In the genomic region with DNA sequence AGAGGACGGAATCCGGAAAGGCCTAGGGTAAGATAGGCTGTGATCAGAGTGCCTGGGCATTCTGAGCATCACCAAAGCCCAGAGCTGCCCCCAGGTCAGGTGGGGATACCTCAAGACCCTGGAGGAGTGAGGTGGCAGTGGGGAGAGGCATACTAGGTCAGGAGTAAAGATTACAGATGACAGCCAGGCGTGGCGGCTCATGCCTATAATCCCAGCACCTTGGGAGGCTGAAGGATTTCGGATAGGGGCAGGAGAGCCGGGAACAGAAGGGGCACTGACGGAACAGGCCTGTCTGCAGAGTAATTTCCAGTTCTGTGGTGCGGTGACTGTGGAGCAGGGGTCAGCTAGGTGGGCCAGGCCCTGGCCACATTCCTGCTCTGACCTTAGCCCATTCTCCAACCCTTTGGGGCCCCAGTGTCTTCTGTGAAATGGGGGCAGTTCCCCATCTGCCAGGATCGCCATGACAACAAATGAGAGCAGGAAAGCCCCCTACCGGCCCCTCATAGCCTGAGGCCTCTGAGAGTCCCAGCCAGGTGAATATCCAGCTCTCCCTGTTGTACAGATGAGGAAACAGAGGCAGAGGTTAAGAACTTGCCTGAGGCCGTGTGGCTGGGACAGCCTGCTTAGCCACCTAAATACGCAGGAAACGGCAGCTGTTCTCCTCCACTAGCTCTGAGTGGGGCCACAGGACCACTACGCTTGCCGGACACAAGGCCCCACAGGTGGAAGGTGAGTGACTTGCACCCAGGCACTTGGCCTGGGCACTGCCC, we compare ENCODE assay signal across 16 cellular contexts. TPM values are rescaled to one million over a fixed set of nuclear protein-coding genes. Genes with fewer than 3 reads are reported as not detected.
DNase-seq lines count a peak whose midpoint lies in the region; ATAC-seq and TF ChIP-seq lines count a peak whose summit lies in the region.
"Had no signal": no experiment of that assay in that cellular context is flagged by ENCODE, and none has a peak within 500 bp of the region (broad histone marks: within the 10 kb centered on the region; RNA-seq: fewer than 3 reads in every experiment).

No MANE protein-coding gene starts in this region.

- H3K4me1 ChIP-seq in esophagus (ENCODE audit: control insufficient read depth in 2 of 2, insufficient read depth in 2 of 2, low read length in 1 of 2): peaks cover 0 to 9% of the 10 kb centered on the region in 2 donors
- H3K4me1 ChIP-seq in rectal smooth muscle tissue (ENCODE audit: control insufficient read depth, insufficient read depth, low read length): peaks cover 4% of the 10 kb centered on the region

- no peak overlapping the region for H3K4me3 Mint-ChIP-seq in activated T-helper 2 cell treated with anti-CD3 and anti-CD28 coated beads, Interferon-gamma antibody, Interleukin-2, Interleukin-4, amounts not matched to agents 10 μg/mL and 5 μg/mL and 100 μg/mL, durations not matched to agents 14 hours and 24 hours and 36 hours (ENCODE audit: low read depth)

- intact Hi-C loops in activated T-helper 2 cell treated with anti-CD3 and anti-CD28 coated beads, Interferon-gamma antibody, Interleukin-2, Interleukin-4, amounts not matched to agents 10 μg/mL and 5 μg/mL and 100 μg/mL, durations not matched to agents 14 hours and 24 hours and 36 hours (cut with micrococcal nuclease): no loop called here

- POLR2A ChIA-PET in RWPE1 (lab: Yijun Ruan, JAX; ENCODE audit: low non-redundant PET): interaction anchor here (0.5 to 2.0 kb wide), 3 partner anchors 12 to 60 kb away, joined by 5 to 6 read pairs (median 5); no protein-coding TSS in a partner anchor

- no peaks in the 10 kb centered on the region for H3K9me3 ChIP-seq in esophagus (ENCODE audit: control insufficient read depth in 2 of 2, insufficient read depth in 1 of 2, low read depth in 1 of 2, low read length in 1 of 2)

- ATAC-seq in GM21786 (IDR thresholded peaks at IDR 0.05; ENCODE audit: unreplicated experiment): no peak

- H3K27me3 Mint-ChIP-seq in activated T-helper 2 cell treated with anti-CD3 and anti-CD28 coated beads, Interferon-gamma antibody, Interleukin-2, Interleukin-4, amounts not matched to agents 10 μg/mL and 5 μg/mL and 100 μg/mL, durations not matched to agents 14 hours and 24 hours and 36 hours (ENCODE audit: low read depth): no peaks in the 10 kb centered on the region

- DNase-seq in GM06990 (ENCODE audit: extremely low read depth, insufficient read length) (peak; percentile 0), RWPE1 (ENCODE audit: low spot score) (no peak)
- no peak for DNase-seq in stimulated activated CD8-positive, alpha-beta memory T cell treated with anti-CD3 and anti-CD28 coated beads, Interleukin-4, amount 100 ng/mL, for 48 hours
- no peak for DNase-seq in activated T-helper 2 cell treated with anti-CD3 and anti-CD28 coated beads, Interferon-gamma antibody, Interleukin-2, Interleukin-4, amounts not matched to agents 10 μg/mL and 5 μg/mL and 100 μg/mL, durations not matched to agents 14 hours and 24 hours and 36 hours (ENCODE audit: low spot score)
- DNase-seq: AML-193, DMS79, GOT3, KG1, MV-4-11, NCI-H1694 treated with DMSO at 0.1 percent for 48 hours, NCI-H226, NCI-H524 had no signal

- no peaks in the 10 kb centered on the region for H3K27me3 ChIP-seq in GM06990 (replicated peaks; ENCODE audit: control insufficient read depth, insufficient read depth, low read length)
- H3K27me3 ChIP-seq in esophagus (ENCODE audit: control insufficient read depth in 1 of 2, insufficient read depth in 2 of 2, low read length in 2 of 2): no peaks in the 10 kb centered on the region
- no peaks in the 10 kb centered on the region for H3K27me3 ChIP-seq in rectal smooth muscle tissue (ENCODE audit: control insufficient read depth, insufficient read depth, low read length)

- H3K36me3 ChIP-seq in GM06990 (ENCODE audit: control insufficient read depth, insufficient read depth, low read length) (peaks cover 12% of the 10 kb centered on the region), esophagus (ENCODE audit: control insufficient read depth in 2 of 2, insufficient read depth in 2 of 2, low read length in 1 of 2) (peaks cover 0 to 13% of the 10 kb centered on the region in 2 donors), rectal smooth muscle tissue (ENCODE audit: control insufficient read depth, insufficient read depth, low read length) (peaks cover 7% of the 10 kb centered on the region)

- no peak for TF ChIP-seq CTCF in GM06990 (IDR thresholded peaks at IDR 0.05; ENCODE audit: insufficient read depth, low read length, poor library complexity, severe bottlenecking)
- TF ChIP-seq CTCF in RWPE1 (conservative IDR thresholded peaks at IDR 0.05; ENCODE audit: low read depth): no peak

- peak overlapping the region; percentile 6 for H3K9ac ChIP-seq in rectal smooth muscle tissue (ENCODE audit: low read length)

- no peak overlapping the region for H3K4me3 ChIP-seq in GM06990 (replicated peaks; ENCODE audit: low read depth, low read length)
- H3K4me3 ChIP-seq in esophagus (ENCODE audit: low read depth in 1 of 2, low read length in 2 of 2): no peak overlapping the region
- H3K4me3 ChIP-seq in rectal smooth muscle tissue (ENCODE audit: low read length): no peak overlapping the region

- H3K4me1 Mint-ChIP-seq in activated T-helper 2 cell treated with anti-CD3 and anti-CD28 coated beads, Interferon-gamma antibody, Interleukin-2, Interleukin-4, amounts not matched to agents 10 μg/mL and 5 μg/mL and 100 μg/mL, durations not matched to agents 14 hours and 24 hours and 36 hours (ENCODE audit: low read depth): peaks cover 6% of the 10 kb centered on the region

- no peaks in the 10 kb centered on the region for H3K9me3 Mint-ChIP-seq in activated T-helper 2 cell treated with anti-CD3 and anti-CD28 coated beads, Interferon-gamma antibody, Interleukin-2, Interleukin-4, amounts not matched to agents 10 μg/mL and 5 μg/mL and 100 μg/mL, durations not matched to agents 14 hours and 24 hours and 36 hours

- no peak overlapping the region for H3K27ac Mint-ChIP-seq in activated T-helper 2 cell treated with anti-CD3 and anti-CD28 coated beads, Interferon-gamma antibody, Interleukin-2, Interleukin-4, amounts not matched to agents 10 μg/mL and 5 μg/mL and 100 μg/mL, durations not matched to agents 14 hours and 24 hours and 36 hours

- WGBS in esophagus, 2 donors: 90 to 91% methylated on average over 15 of the region's 15 CpGs

- peak overlapping the region; percentile 98 for H3K27ac ChIP-seq in RWPE1
- H3K27ac ChIP-seq in esophagus (ENCODE audit: low read depth in 2 of 2, low read length in 1 of 2): peak overlapping the region; percentile 48 to 85
- H3K27ac ChIP-seq in rectal smooth muscle tissue (ENCODE audit: low read depth, low read length): no peak overlapping the region

- CTCF ChIA-PET in RWPE1 (lab: Yijun Ruan, JAX): interaction anchor here (0.5 to 1.3 kb wide), 3 partner anchors 12 to 30 kb away, joined by 3 to 6 read pairs (median 4); no protein-coding TSS in a partner anchor

- H3K36me3 Mint-ChIP-seq in activated T-helper 2 cell treated with anti-CD3 and anti-CD28 coated beads, Interferon-gamma antibody, Interleukin-2, Interleukin-4, amounts not matched to agents 10 μg/mL and 5 μg/mL and 100 μg/mL, durations not matched to agents 14 hours and 24 hours and 36 hours (ENCODE audit: low read depth): peaks cover 15% of the 10 kb centered on the region

RNA-seq across cellular contexts. Expression of a gene that starts 9.2 kb away (rescaled TPM):
- 10 to 100 TPM; 57.4 to 64.8 TPM for polyA plus RNA-seq in esophagus
- 33.2 and 34.7 TPM in 2 replicates for total RNA-seq in activated T-helper 2 cell treated with anti-CD3 and anti-CD28 coated beads, Interferon-gamma antibody, Interleukin-2, Interleukin-4, amounts not matched to agents 10 μg/mL and 5 μg/mL and 100 μg/mL, durations not matched to agents 14 hours and 24 hours and 36 hours

RNA-seq across cellular contexts. Expression of a gene that starts 10.4 kb away (rescaled TPM):
- 10 to 100 TPM; 18.6 to 22.7 TPM for polyA plus RNA-seq in esophagus
- 32.7 and 38.0 TPM in 2 replicates for total RNA-seq in activated T-helper 2 cell treated with anti-CD3 and anti-CD28 coated beads, Interferon-gamma antibody, Interleukin-2, Interleukin-4, amounts not matched to agents 10 μg/mL and 5 μg/mL and 100 μg/mL, durations not matched to agents 14 hours and 24 hours and 36 hours

RNA-seq across cellular contexts. Expression of a gene that starts 15.9 kb away (rescaled TPM):
- polyA plus RNA-seq in esophagus: not detected
- total RNA-seq in activated T-helper 2 cell treated with anti-CD3 and anti-CD28 coated beads, Interferon-gamma antibody, Interleukin-2, Interleukin-4, amounts not matched to agents 10 μg/mL and 5 μg/mL and 100 μg/mL, durations not matched to agents 14 hours and 24 hours and 36 hours: not detected in 2 replicates
- total RNA-seq: SK-MEL-5 had no signal

RNA-seq across cellular contexts. Expression of a gene that starts 23.9 kb away (rescaled TPM):
- polyA plus RNA-seq in esophagus: 10 to 100 TPM; 24.6 to 37.4 TPM
- 21.0 and 23.4 TPM in 2 replicates for total RNA-seq in activated T-helper 2 cell treated with anti-CD3 and anti-CD28 coated beads, Interferon-gamma antibody, Interleukin-2, Interleukin-4, amounts not matched to agents 10 μg/mL and 5 μg/mL and 100 μg/mL, durations not matched to agents 14 hours and 24 hours and 36 hours

RNA-seq across cellular contexts. Expression of a gene that starts 24.9 kb away (rescaled TPM):
- polyA plus RNA-seq in esophagus: under 1 TPM; 0.37 to 0.39 TPM
- total RNA-seq in activated T-helper 2 cell treated with anti-CD3 and anti-CD28 coated beads, Interferon-gamma antibody, Interleukin-2, Interleukin-4, amounts not matched to agents 10 μg/mL and 5 μg/mL and 100 μg/mL, durations not matched to agents 14 hours and 24 hours and 36 hours: 0.59 TPM in 1 of 2 replicates, not detected in the other
